Comparison of ENCODE assay signal across 15 cellular contexts in the genomic region with DNA sequence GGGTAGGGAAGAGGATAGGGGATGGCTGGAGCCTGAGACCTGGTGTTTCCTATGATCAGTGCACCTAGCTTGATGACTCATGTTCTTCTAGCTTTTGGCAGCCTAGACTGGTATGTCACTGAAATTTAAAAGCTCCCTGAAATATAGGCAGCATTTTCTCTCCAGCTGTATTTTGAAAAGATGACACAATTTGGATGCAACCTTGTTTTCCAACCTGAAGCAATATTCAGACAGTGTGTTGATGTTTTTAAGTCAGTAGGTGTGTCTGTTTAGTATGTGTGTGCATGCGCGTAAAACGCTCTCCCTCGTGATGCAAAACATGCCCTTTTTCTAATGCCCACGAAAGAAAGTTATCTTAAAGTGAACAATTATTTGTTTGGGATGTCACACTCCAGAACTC. TPM values are rescaled to one million over a fixed set of nuclear protein-coding genes. Genes with fewer than 3 reads are reported as not detected.
DNase-seq lines count a peak whose midpoint lies in the region; ATAC-seq and TF ChIP-seq lines count a peak whose summit lies in the region.
"Had no signal": no experiment of that assay in that cellular context is flagged by ENCODE, and none has a peak within 500 bp of the region (broad histone marks: within the 10 kb centered on the region; RNA-seq: fewer than 3 reads in every experiment).

No MANE protein-coding gene starts in this region.

- peaks cover 10% of the 10 kb centered on the region for H3F3A ChIP-seq in PC-3 (ENCODE audit: low read length, unreplicated experiment)

- intact Hi-C loops in PC-3 (cut with micrococcal nuclease) (loop anchor here (2.0 to 10.0 kb wide), 3 partner anchors 114 to 1047 kb away; a partner anchor contains a TSS), gastrocnemius medialis (cut with DNase I; ENCODE audit: low total_unique reads) (loop anchor here (5.0 kb wide), 1 partner anchor 499 kb away; no protein-coding TSS in a partner anchor)

- no peaks in the 10 kb centered on the region for H3K79me2 ChIP-seq in PC-3 (ENCODE audit: low read length)

- H3K4me1 Mint-ChIP-seq in activated CD8-positive, alpha-beta T cell treated with anti-CD3 and anti-CD28 coated beads, Interleukin-2, amount 10 ng/mL, durations not matched to agents 7 days and 5 days (ENCODE audit: low read depth), result peaks cover 2% of the 10 kb centered on the region
- H3K4me1 Mint-ChIP-seq: stimulated activated memory B cell treated with anti-CD40 and anti-IgM and Interleukin-4, amounts not matched to agents 10 μg/mL and 1 μg/mL and 100 μg/mL, for 72 hours had no signal

- no peaks in the 10 kb centered on the region for H3K9me3 Mint-ChIP-seq in activated CD8-positive, alpha-beta T cell treated with anti-CD3 and anti-CD28 coated beads, Interleukin-2, amount 10 ng/mL, durations not matched to agents 7 days and 5 days (ENCODE audit: insufficient read depth)
- H3K9me3 Mint-ChIP-seq: activated CD8-positive, alpha-beta T cell treated with anti-CD3 and anti-CD28 coated beads for 36 hours; stimulated activated memory B cell treated with anti-CD40 and anti-IgM and Interleukin-4, amounts not matched to agents 10 μg/mL and 1 μg/mL and 100 μg/mL, for 72 hours had no signal

- in situ Hi-C loops in gastrocnemius medialis (cut with MboI; ENCODE audit: low sequenced_read_pairs in 4 of 4), result loop anchor here (10.0 to 25.0 kb wide), 4 partner anchors 397 to 499 kb away; a partner anchor contains a TSS

- ATAC-seq in PC-3 (peak; percentile 48), gastrocnemius medialis (no peak)
- ATAC-seq in activated CD8-positive, alpha-beta T cell treated with anti-CD3 and anti-CD28 coated beads, Interleukin-2, amount 10 ng/mL, durations not matched to agents 7 days and 5 days, result no peak

- TF ChIP-seq CTCF in PC-3 (conservative IDR thresholded peaks at IDR 0.05; ENCODE audit: low read depth, low read length) (no peak), choroid plexus epithelial cell (conservative IDR thresholded peaks at IDR 0.05; ENCODE audit: low read depth, low read length) (no peak), gastrocnemius medialis (IDR thresholded peaks at IDR 0.05 in 4 of 5, conservative IDR thresholded peaks at IDR 0.05 in 1 of 5) (no peak)

- CTCF ChIA-PET in PC-3 (lab: Charles Lee), result interaction anchor here (0.5 to 2.1 kb wide), 20 partner anchors 37 to 502 kb away, joined by 3 to 59 read pairs (median 4); a partner anchor contains a TSS
- CTCF ChIA-PET in activated CD8-positive, alpha-beta T cell treated with anti-CD3 and anti-CD28 coated beads, Interleukin-2, amount 10 ng/mL, durations not matched to agents 7 days and 5 days (lab: Charles Lee), result interaction anchor here (0.6 to 7.2 kb wide), 36 partner anchors 9 to 1048 kb away, joined by 3 to 138 read pairs (median 4); a partner anchor contains a TSS

- no peak overlapping the region for H3K27ac Mint-ChIP-seq in activated CD8-positive, alpha-beta T cell treated with anti-CD3 and anti-CD28 coated beads, Interleukin-2, amount 10 ng/mL, durations not matched to agents 7 days and 5 days
- H3K27ac Mint-ChIP-seq: activated CD8-positive, alpha-beta T cell treated with anti-CD3 and anti-CD28 coated beads for 36 hours; stimulated activated memory B cell treated with anti-CD40 and anti-IgM and Interleukin-4, amounts not matched to agents 10 μg/mL and 1 μg/mL and 100 μg/mL, for 72 hours had no signal

- peaks cover 3% of the 10 kb centered on the region for H3K27me3 Mint-ChIP-seq in activated CD8-positive, alpha-beta T cell treated with anti-CD3 and anti-CD28 coated beads, Interleukin-2, amount 10 ng/mL, durations not matched to agents 7 days and 5 days (ENCODE audit: low read depth)
- H3K27me3 Mint-ChIP-seq: activated CD8-positive, alpha-beta T cell treated with anti-CD3 and anti-CD28 coated beads for 36 hours; stimulated activated memory B cell treated with anti-CD40 and anti-IgM and Interleukin-4, amounts not matched to agents 10 μg/mL and 1 μg/mL and 100 μg/mL, for 72 hours had no signal

- H3K4me1 ChIP-seq in PC-3 (ENCODE audit: insufficient read depth, low read length), result peaks cover 56% of the 10 kb centered on the region
- no peaks in the 10 kb centered on the region for H3K4me1 ChIP-seq in gastrocnemius medialis
- H3K4me1 ChIP-seq: lower lobe of right lung had no signal

- H3K9me3 ChIP-seq in PC-3 (ENCODE audit: low read length) (no peaks in the 10 kb centered on the region), gastrocnemius medialis (no peaks in the 10 kb centered on the region)
- H3K9me3 ChIP-seq: lower lobe of right lung, ovary had no signal

- no peaks in the 10 kb centered on the region for H3K36me3 ChIP-seq in PC-3 (ENCODE audit: low read depth, low read length)
- H3K36me3 ChIP-seq in gastrocnemius medialis, result no peaks in the 10 kb centered on the region
- H3K36me3 ChIP-seq: lower lobe of right lung, ovary had no signal

- H3K27me3 ChIP-seq in PC-3 (ENCODE audit: low read length), result no peaks in the 10 kb centered on the region
- no peaks in the 10 kb centered on the region for H3K27me3 ChIP-seq in gastrocnemius medialis
- H3K27me3 ChIP-seq: ovary had no signal

- no peaks in the 10 kb centered on the region for H3K9me2 ChIP-seq in PC-3 (replicated peaks; ENCODE audit: low read length)

- no peak overlapping the region for H2AFZ ChIP-seq in PC-3 (ENCODE audit: low read length)

- H3K27ac ChIP-seq in PC-3 (ENCODE audit: low read length), result peak overlapping the region; percentile 80
- no peak overlapping the region for H3K27ac ChIP-seq in gastrocnemius medialis
- H3K27ac ChIP-seq: C4-2B, HL-60, lower lobe of right lung had no signal

- TF ChIP-seq POLR2A in gastrocnemius medialis (IDR thresholded peaks at IDR 0.05), result no peak

- H3K4me3 ChIP-seq in PC-3 (ENCODE audit: low read length) (peak overlapping the region; percentile 8; the same call in 1 of the 2 replicates), choroid plexus epithelial cell (ENCODE audit: low read depth, low read length) (no peak overlapping the region), gastrocnemius medialis (no peak overlapping the region)
- H3K4me3 ChIP-seq: lower lobe of right lung, ovary had no signal

- DNase-seq in EL, result peak; percentile 48
- peak; percentile 87 for DNase-seq in PC-3
- peak; percentile 72 for DNase-seq in choroid plexus epithelial cell (ENCODE audit: low read depth)
- peak; percentile 67 to 70 for DNase-seq in lung microvascular endothelial cell (ENCODE audit: low read depth in 2 of 2)
- DNase-seq in gastrocnemius medialis, result no peak
- no peak for DNase-seq in NCI-H524 treated with DMSO at 0.1 percent for 48 hours (lab: John Stamatoyannopoulos, UW)
- DNase-seq in activated CD8-positive, alpha-beta T cell treated with anti-CD3 and anti-CD28 coated beads, Interleukin-2, amount 10 ng/mL, durations not matched to agents 7 days and 5 days, result no peak
- DNase-seq in stimulated activated CD4-positive, alpha-beta T cell treated with anti-CD3 and anti-CD28 coated beads, Interleukin-2, amount 100 ng/mL, for 48 hours, result no peak
- DNase-seq: cortex of kidney had no signal

- peak overlapping the region; percentile 77 for H3K4me2 ChIP-seq in PC-3 (ENCODE audit: low read length)

- POLR2A ChIA-PET in PC-3 (lab: Charles Lee; ENCODE audit: unreplicated experiment), result interaction anchor here (0.5 kb wide), 1 partner anchor 397 kb away, joined by 3 read pairs; no protein-coding TSS in a partner anchor
- POLR2A ChIA-PET in activated CD8-positive, alpha-beta T cell treated with anti-CD3 and anti-CD28 coated beads, Interleukin-2, amount 10 ng/mL, durations not matched to agents 7 days and 5 days (lab: Charles Lee), result interaction anchor here (1.5 kb wide), 1 partner anchor 58 kb away, joined by 4 read pairs; a partner anchor contains a TSS

- no peaks in the 10 kb centered on the region for H3K36me3 Mint-ChIP-seq in activated CD8-positive, alpha-beta T cell treated with anti-CD3 and anti-CD28 coated beads, Interleukin-2, amount 10 ng/mL, durations not matched to agents 7 days and 5 days (ENCODE audit: low read depth)
- H3K36me3 Mint-ChIP-seq: stimulated activated memory B cell treated with anti-CD40 and anti-IgM and Interleukin-4, amounts not matched to agents 10 μg/mL and 1 μg/mL and 100 μg/mL, for 72 hours had no signal

- no peak overlapping the region for H3K4me3 Mint-ChIP-seq in activated CD8-positive, alpha-beta T cell treated with anti-CD3 and anti-CD28 coated beads, Interleukin-2, amount 10 ng/mL, durations not matched to agents 7 days and 5 days
- H3K4me3 Mint-ChIP-seq: activated CD8-positive, alpha-beta T cell treated with anti-CD3 and anti-CD28 coated beads for 36 hours; stimulated activated memory B cell treated with anti-CD40 and anti-IgM and Interleukin-4, amounts not matched to agents 10 μg/mL and 1 μg/mL and 100 μg/mL, for 72 hours had no signal

- no peaks in the 10 kb centered on the region for H4K20me1 ChIP-seq in PC-3 (ENCODE audit: low read length)

- BruUV-seq in PC-3 (replicated peaks; lab: Mats Ljungman, UMichigan), result no TSS peak

- H3K9ac ChIP-seq in PC-3 (ENCODE audit: low read length), result no peak overlapping the region

RNA-seq across cellular contexts. Expression of a gene that starts 58.5 kb away (rescaled TPM):
- total RNA-seq in PC-3 (2014; rRNA removed) (40.0 and 44.9 TPM in 2 replicates), lung microvascular endothelial cell (11.9 and 36.4 TPM in 2 replicates), gastrocnemius medialis (10 to 100 TPM; 28.3 to 83.5 (median 29.5) TPM)
- total RNA-seq in activated CD8-positive, alpha-beta T cell treated with anti-CD3 and anti-CD28 coated beads, Interleukin-2, amount 10 ng/mL, durations not matched to agents 7 days and 5 days, result 10 to 100 TPM; 80.3 to 89.3 TPM

Comparison
In these comparisons a context has a peak if more than half of its experiments do, and no peak if none do; other contexts are left out.
1. DNase-seq: peak in EL (single experiment), PC-3 (single experiment), choroid plexus epithelial cell (single experiment) and lung microvascular endothelial cell (2 of 2); none in gastrocnemius medialis (0 of 2), NCI-H524 treated with DMSO at 0.1 percent for 48 hours (single experiment), activated CD8-positive, alpha-beta T cell treated with anti-CD3 and anti-CD28 coated beads, Interleukin-2, amount 10 ng/mL, durations not matched to agents 7 days and 5 days (single experiment) and stimulated activated CD4-positive, alpha-beta T cell treated with anti-CD3 and anti-CD28 coated beads, Interleukin-2, amount 100 ng/mL, for 48 hours (0 of 2).